ENCODE assay signal across 1 cellular context in genomic region chr2:228094377-228094921, GRCh38.
TF ChIP-seq lines count a peak whose summit lies in the region.

No MANE protein-coding gene starts in this region.

TF ChIP-seq in SK-N-SH, 30 proteins besides CTCF, POLR2A, EP300 and RAD21 (continued from another document):
- no peak for TF ChIP-seq USF2 (IDR thresholded peaks at IDR 0.05; ENCODE audit: borderline replicate concordance, low read depth, low read length)
- no peak for TF ChIP-seq RCOR1 (IDR thresholded peaks at IDR 0.05; ENCODE audit: low read length)
- no peak for TF ChIP-seq SIN3A (IDR thresholded peaks at IDR 0.05; ENCODE audit: borderline replicate concordance, low read depth, low read length)
- no peak for TF ChIP-seq IRF3 (IDR thresholded peaks at IDR 0.05; ENCODE audit: low read depth, low read length)
- TF ChIP-seq POLR2AphosphoS5 (IDR thresholded peaks at IDR 0.05; ENCODE audit: low read depth, low read length), result no peak
- TF ChIP-seq ZBTB33 (IDR thresholded peaks at IDR 0.05; ENCODE audit: borderline replicate concordance, low read depth), result no peak
- no peak for TF ChIP-seq RXRA (IDR thresholded peaks at IDR 0.05; ENCODE audit: borderline replicate concordance, low read depth)
- no peak for TF ChIP-seq USF1 (IDR thresholded peaks at IDR 0.05; ENCODE audit: borderline replicate concordance, low read depth)
